Comparison of ENCODE assay signal across 8 cellular contexts in genomic region chr2:189178726-189179606, GRCh38. TPM values are rescaled to one million over a fixed set of nuclear protein-coding genes. Genes with fewer than 3 reads are reported as not detected.
DNase-seq lines count a peak whose midpoint lies in the region; ATAC-seq and TF ChIP-seq lines count a peak whose summit lies in the region.

No MANE protein-coding gene starts in this region.

- H2BK12ac ChIP-seq in neuronal stem cell (ENCODE audit: low read length), result no peak overlapping the region

- H2AFZ ChIP-seq in neuronal stem cell (ENCODE audit: low read length), result peak overlapping the region; percentile 86

- H3K4me3 ChIP-seq in Peyer's patch (peak overlapping the region in 3 of 4 donors; percentile 32 to 44 (median 43)), foreskin fibroblast (ENCODE audit: low read depth in 1 of 2, low read length in 2 of 2) (peak overlapping the region; percentile 74 to 89), neuronal stem cell (ENCODE audit: low read length in 2 of 2) (peak overlapping the region; percentile 56 to 80)

- no peaks in the 10 kb centered on the region for H3K79me1 ChIP-seq in neuronal stem cell (ENCODE audit: low read depth, low read length)

- H3K9ac ChIP-seq in neuronal stem cell (ENCODE audit: low read depth, low read length, poor library complexity), result no peak overlapping the region

- no peak overlapping the region for H3K14ac ChIP-seq in neuronal stem cell (ENCODE audit: low read length)

- TF ChIP-seq POLR2A in Peyer's patch (IDR thresholded peaks at IDR 0.05), result no peak

- H4K8ac ChIP-seq in neuronal stem cell (ENCODE audit: low read depth, low read length), result no peak overlapping the region

- no peaks in the 10 kb centered on the region for H3K4me1 ChIP-seq in Peyer's patch
- H3K4me1 ChIP-seq in neuronal stem cell (ENCODE audit: control insufficient read depth in 2 of 2, insufficient read depth in 1 of 2, low read depth in 1 of 2, low read length in 2 of 2), result peaks cover 0 to 1% of the 10 kb centered on the region in 2 donors

- peak overlapping the region; percentile 8 to 81 (median 32) for H3K27ac ChIP-seq in Peyer's patch
- H3K27ac ChIP-seq in neuronal stem cell (replicated peaks; ENCODE audit: low read length), result peak overlapping the region; percentile 80

- peak; percentile 49 for DNase-seq in AG09319 (ENCODE audit: extremely low read depth, low read depth)
- no peak for DNase-seq in Peyer's patch
- peak; percentile 58 to 86 for DNase-seq in foreskin fibroblast
- peak; percentile 37 for DNase-seq in neuronal stem cell (ENCODE audit: low spot score)
- DNase-seq in stimulated activated CD4-positive, alpha-beta T cell treated with anti-CD3 and anti-CD28 coated beads, Interleukin-12 subunit alpha, Interleukin-12 subunit beta, amount 100 ng/mL, for 4 hours, result no peak
- DNase-seq in D341Med (ENCODE audit: low spot score), result no peak

- ATAC-seq in HG03378 (IDR thresholded peaks at IDR 0.05; ENCODE audit: unreplicated experiment) (no peak), GM18520 (IDR thresholded peaks at IDR 0.05; ENCODE audit: unreplicated experiment) (no peak)

- H2BK5ac ChIP-seq in neuronal stem cell (ENCODE audit: low read length), result no peak overlapping the region

- H4K91ac ChIP-seq in neuronal stem cell (ENCODE audit: low read depth, low read length, poor library complexity), result no peak overlapping the region

- H3K9me3 ChIP-seq in Peyer's patch (no peaks in the 10 kb centered on the region), neuronal stem cell (replicated peaks in 1 of 2; ENCODE audit: control insufficient read depth in 2 of 2, insufficient read depth in 1 of 2, low read depth in 1 of 2, low read length in 2 of 2) (no peaks in the 10 kb centered on the region)

- H3K27me3 ChIP-seq in Peyer's patch, result no peaks in the 10 kb centered on the region
- no peaks in the 10 kb centered on the region for H3K27me3 ChIP-seq in neuronal stem cell (ENCODE audit: control insufficient read depth in 3 of 3, insufficient read depth in 3 of 3, low read depth in 1 of 3, low read length in 3 of 3)

- peak overlapping the region; percentile 56 for H3K4me2 ChIP-seq in neuronal stem cell (ENCODE audit: insufficient read depth, low read length, poor library complexity, severe bottlenecking)

- no peak overlapping the region for H3K18ac ChIP-seq in neuronal stem cell (ENCODE audit: low read length)

- H2AK5ac ChIP-seq in neuronal stem cell (ENCODE audit: low read depth, low read length), result no peak overlapping the region

- no peaks in the 10 kb centered on the region for H3K36me3 ChIP-seq in Peyer's patch
- no peaks in the 10 kb centered on the region for H3K36me3 ChIP-seq in neuronal stem cell (replicated peaks in 1 of 2; ENCODE audit: control insufficient read depth in 2 of 2, insufficient read depth in 2 of 2, low read length in 2 of 2)

- H2BK15ac ChIP-seq in neuronal stem cell (ENCODE audit: low read length), result no peak overlapping the region

- H3K4ac ChIP-seq in neuronal stem cell (ENCODE audit: low read length), result no peak overlapping the region

- TF ChIP-seq CTCF in AG09319 (IDR thresholded peaks at IDR 0.05; ENCODE audit: low read depth, low read length), result no peak
- TF ChIP-seq CTCF in Peyer's patch (IDR thresholded peaks at IDR 0.05), result no peak
- no peak for TF ChIP-seq CTCF in foreskin fibroblast (IDR thresholded peaks at IDR 0.05; ENCODE audit: low read depth, low read length)

- no peak overlapping the region for H3K23ac ChIP-seq in neuronal stem cell (ENCODE audit: low read depth, low read length, poor library complexity)

- no peak overlapping the region for H2BK120ac ChIP-seq in neuronal stem cell (ENCODE audit: low read depth, low read length)

- WGBS in neuronal stem cell (ENCODE audit: extremely low coverage in 2 of 2, insufficient read length in 2 of 2, insufficient replicate concordance in 1 of 2), 2 donors, result no CpG with 5 or more reads among the region's 15 CpGs

RNA-seq across cellular contexts. Expression of gene COL5A2, which starts 0.6 kb away (rescaled TPM):
- total RNA-seq in Peyer's patch, result 10 to 100 TPM; 10.2 to 53.6 (median 12.2) TPM
- polyA plus RNA-seq in neuronal stem cell (2013, experiment 1 of 2), result 29.1 TPM
- polyA plus RNA-seq in neuronal stem cell (2013, experiment 2 of 2), result 29.4 TPM

Comparison
In these comparisons a context has a peak if more than half of its experiments do, and no peak if none do; other contexts are left out.
1. DNase-seq: peak in AG09319 (single experiment), foreskin fibroblast (2 of 2) and neuronal stem cell (single experiment); none in Peyer's patch (0 of 3), stimulated activated CD4-positive, alpha-beta T cell treated with anti-CD3 and anti-CD28 coated beads, Interleukin-12 subunit alpha, Interleukin-12 subunit beta, amount 100 ng/mL, for 4 hours (single experiment) and D341Med (single experiment).
2. Peak in every context shown above with its lines, with median percentiles within 50 percentile points of each other: H3K4me3 ChIP-seq.